In the genomic region with DNA sequence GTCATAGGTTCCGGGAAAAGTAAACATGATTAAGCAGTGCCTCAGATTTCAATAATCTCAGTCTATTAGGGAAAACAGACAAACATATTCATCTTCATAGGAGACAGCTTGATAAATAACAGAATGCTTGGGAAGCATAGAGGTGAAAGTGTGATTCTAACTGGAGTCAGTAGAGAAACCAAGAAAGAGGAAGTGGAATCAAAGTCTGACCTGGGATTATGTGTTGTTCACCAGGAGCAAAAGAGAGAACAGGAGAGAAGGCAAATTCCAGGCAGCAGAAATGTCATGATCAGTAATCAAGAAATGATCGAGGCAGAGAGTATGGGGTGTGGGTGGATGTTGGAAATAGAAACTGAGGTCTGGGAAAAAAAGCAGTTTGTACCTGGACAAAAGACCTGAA, we compare ENCODE assay signal across 17 cellular contexts. TPM values are rescaled to one million over a fixed set of nuclear protein-coding genes. Genes with fewer than 3 reads are reported as not detected.
"Had no signal": no experiment of that assay in that cellular context is flagged by ENCODE, and none has a peak within 500 bp of the region (broad histone marks: within the 10 kb centered on the region; RNA-seq: fewer than 3 reads in every experiment).

No MANE protein-coding gene starts in this region.

- H3K27me3 ChIP-seq: cardiac muscle cell, gastrocnemius medialis, heart right ventricle, left lung had no signal

- H3K4me1 ChIP-seq: left lung had no signal

- H3K27ac ChIP-seq: cardiac muscle cell, coronary artery, gastrocnemius medialis, heart right ventricle, left lung had no signal

- H3K4me2 ChIP-seq: smooth muscle cell had no signal

- ATAC-seq: gastrocnemius medialis; heart right ventricle; left lung; naive thymus-derived CD8-positive, alpha-beta T cell; right cardiac atrium; WTC11 had no signal

- H3K36me3 ChIP-seq: cardiac muscle cell, gastrocnemius medialis, heart right ventricle, left lung had no signal

- H3K4me3 ChIP-seq: cardiac muscle cell, coronary artery, gastrocnemius medialis, heart right ventricle, left lung, mucosa of descending colon, smooth muscle cell had no signal

- H3K9me3 ChIP-seq: gastrocnemius medialis, heart right ventricle, left lung, mucosa of descending colon had no signal

- DNase-seq: activated CD4-positive, alpha-beta T cell treated with anti-CD3 and anti-CD28 coated beads, Interleukin-2, amount 10 ng/mL, durations not matched to agents 24 days and 14 days; activated naive CD4-positive, alpha-beta T cell treated with anti-CD3 and anti-CD28 coated beads, Interleukin-2, amount 10 ng/mL, durations not matched to agents 7 days and 5 days; effector CD8-positive, alpha-beta T cell; gastrocnemius medialis; heart right ventricle; islet precursor cell; left lung; mucosa of descending colon; naive thymus-derived CD8-positive, alpha-beta T cell; nucleus accumbens; right cardiac atrium had no signal

RNA-seq across cellular contexts. Expression of a gene that starts 43.7 kb away (rescaled TPM):
- total RNA-seq: activated CD4-positive, alpha-beta T cell treated with anti-CD3 and anti-CD28 coated beads, Interleukin-2, amount 10 ng/mL, durations not matched to agents 24 days and 14 days; activated T-helper 2 cell treated with anti-CD3 and anti-CD28 coated beads, Interferon-gamma antibody, Interleukin-2, Interleukin-4, amounts not matched to agents 10 μg/mL and 5 μg/mL and 100 μg/mL, durations not matched to agents 14 hours and 24 hours and 36 hours; fibroblast of lung; naive thymus-derived CD8-positive, alpha-beta T cell; smooth muscle cell had no signal
- polyA plus RNA-seq: naive thymus-derived CD8-positive, alpha-beta T cell; smooth muscle cell had no signal
